ENCODE assay signal across 1 cellular context in genomic region chr7:151310578-151310977, GRCh38.
TF ChIP-seq lines count a peak whose summit lies in the region.

No MANE protein-coding gene starts in this region.

TF ChIP-seq in GM23338, 12 proteins besides CTCF, POLR2A, EP300 and RAD21 (continued from another document):
- no peak for TF ChIP-seq REST (IDR thresholded peaks at IDR 0.05; ENCODE audit: unreplicated experiment)
- TF ChIP-seq ZNF114 (CRISPR knock-in tag; IDR thresholded peaks at IDR 0.05), result no peak
- TF ChIP-seq ZNF331 (CRISPR knock-in tag; IDR thresholded peaks at IDR 0.05; ENCODE audit: low read depth), result no peak
- no peak for TF ChIP-seq NANOG (IDR thresholded peaks at IDR 0.05; ENCODE audit: borderline replicate concordance)
- TF ChIP-seq STAT1 (IDR thresholded peaks at IDR 0.05; ENCODE audit: unreplicated experiment), result no peak
- no peak for TF ChIP-seq JUNB (IDR thresholded peaks at IDR 0.05; ENCODE audit: unreplicated experiment)
- no peak for TF ChIP-seq CREB1 (CRISPR knock-in tag; IDR thresholded peaks at IDR 0.05; ENCODE audit: low read depth)
- TF ChIP-seq POLR2AphosphoS5 (IDR thresholded peaks at IDR 0.05; ENCODE audit: low read depth), result no peak
- no peak for TF ChIP-seq EZH2 (IDR thresholded peaks at IDR 0.05; ENCODE audit: low read depth, unreplicated experiment)
- TF ChIP-seq EZH2phosphoT487 (IDR thresholded peaks at IDR 0.05; ENCODE audit: unreplicated experiment), result no peak
- TF ChIP-seq, protein P1, sequence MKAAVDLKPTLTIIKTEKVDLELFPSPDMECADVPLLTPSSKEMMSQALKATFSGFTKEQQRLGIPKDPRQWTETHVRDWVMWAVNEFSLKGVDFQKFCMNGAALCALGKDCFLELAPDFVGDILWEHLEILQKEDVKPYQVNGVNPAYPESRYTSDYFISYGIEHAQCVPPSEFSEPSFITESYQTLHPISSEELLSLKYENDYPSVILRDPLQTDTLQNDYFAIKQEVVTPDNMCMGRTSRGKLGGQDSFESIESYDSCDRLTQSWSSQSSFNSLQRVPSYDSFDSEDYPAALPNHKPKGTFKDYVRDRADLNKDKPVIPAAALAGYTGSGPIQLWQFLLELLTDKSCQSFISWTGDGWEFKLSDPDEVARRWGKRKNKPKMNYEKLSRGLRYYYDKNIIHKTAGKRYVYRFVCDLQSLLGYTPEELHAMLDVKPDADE (IDR thresholded peaks at IDR 0.05), result no peak
